19 cellular contexts compared by ENCODE assay signal in genomic region chr19:17575871-17576757, GRCh38. TPM values are rescaled to one million over a fixed set of nuclear protein-coding genes. Genes with fewer than 3 reads are reported as not detected.
DNase-seq lines count a peak whose midpoint lies in the region; ATAC-seq and TF ChIP-seq lines count a peak whose summit lies in the region.
"Had no signal": no experiment of that assay in that cellular context is flagged by ENCODE, and none has a peak within 500 bp of the region (broad histone marks: within the 10 kb centered on the region; RNA-seq: fewer than 3 reads in every experiment).

No MANE protein-coding gene starts in this region.

- peak overlapping the region; percentile 17 for H3K9ac ChIP-seq in NT2/D1 (ENCODE audit: insufficient read length, low read depth)

- 88 to 97% methylated on average over 6 to 11 of the region's 11 CpGs for WGBS in transverse colon (ENCODE audit: low coverage in 1 of 2), 2 donors
- WGBS in thyroid gland, 2 donors: 95 to 97% methylated on average over 10 to 11 of the region's 11 CpGs

- no peak for TF ChIP-seq EP300 in transverse colon (IDR thresholded peaks at IDR 0.05; ENCODE audit: low read depth)

- TF ChIP-seq POLR2A in transverse colon (IDR thresholded peaks at IDR 0.05): no peak
- no peak for TF ChIP-seq POLR2A in thyroid gland (IDR thresholded peaks at IDR 0.05)

- peaks cover 75% of the 10 kb centered on the region for H3K36me3 ChIP-seq in NT2/D1 (ENCODE audit: insufficient read depth, insufficient read length, low read length)
- H3K36me3 ChIP-seq in transverse colon: peaks cover 0 to 16% (median 8%) of the 10 kb centered on the region in 4 donors
- H3K36me3 ChIP-seq in thyroid gland: peaks cover 14 to 31% of the 10 kb centered on the region in 2 donors

- H3K27me3 ChIP-seq in NT2/D1 (ENCODE audit: insufficient read depth, insufficient read length) (no peaks in the 10 kb centered on the region), foreskin keratinocyte (no peaks in the 10 kb centered on the region), transverse colon (no peaks in the 10 kb centered on the region), thyroid gland (no peaks in the 10 kb centered on the region)
- H3K27me3 ChIP-seq: body of pancreas, gastrocnemius medialis, neutrophil, upper lobe of right lung had no signal

- H3K27ac ChIP-seq in foreskin keratinocyte (no peak overlapping the region), transverse colon (peak overlapping the region in 3 of 4 donors; percentile 19 to 48 (median 24)), thyroid gland (no peak overlapping the region)
- H3K27ac ChIP-seq: body of pancreas, epithelial cell of prostate, gastrocnemius medialis, neutrophil, upper lobe of right lung had no signal

- H3K4me1 ChIP-seq in NT2/D1 (ENCODE audit: insufficient read depth, insufficient read length) (peaks cover 29% of the 10 kb centered on the region), foreskin keratinocyte (peaks cover 4% of the 10 kb centered on the region), transverse colon (peaks cover 0 to 18% (median 10%) of the 10 kb centered on the region in 4 donors), thyroid gland (no peaks in the 10 kb centered on the region)
- H3K4me1 ChIP-seq: body of pancreas, gastrocnemius medialis had no signal

- DNase-seq in stimulated activated CD4-positive, alpha-beta T cell treated with anti-CD3 and anti-CD28 coated beads, Interleukin-15, amount 100 ng/mL, for 24 hours: peak; percentile 35
- DNase-seq in stimulated activated CD4-positive, alpha-beta T cell treated with anti-CD3 and anti-CD28 coated beads, Interleukin-2, amount 100 ng/mL, for 48 hours: no peak
- DNase-seq in NT2/D1 (ENCODE audit: low read depth, low spot score) (no peak), foreskin keratinocyte (no peak), transverse colon (peak; percentile 28), DMS53 (lab: John Stamatoyannopoulos, UW) (no peak), ecto neural progenitor cell (ENCODE audit: low spot score) (no peak), thyroid gland (no peak)
- DNase-seq: activated CD8-positive, alpha-beta memory T cell treated with anti-CD3 and anti-CD28 coated beads for 24 hours; CD8-positive, alpha-beta T cell; NCI-H146; SHP77; stimulated activated naive CD4-positive, alpha-beta T cell; T-helper 1 cell had no signal

- in situ Hi-C loops in transverse colon (cut with MboI; ENCODE audit: low pct_ligation_motif_present in 1 of 4, low pct_unique_long_range_greater_than_20kb in 1 of 4, low sequenced_read_pairs in 3 of 4): no loop called here

- H3K9me3 ChIP-seq in NT2/D1 (ENCODE audit: insufficient read depth, low read length) (no peaks in the 10 kb centered on the region), transverse colon (no peaks in the 10 kb centered on the region), thyroid gland (no peaks in the 10 kb centered on the region)
- H3K9me3 ChIP-seq: body of pancreas, gastrocnemius medialis, neutrophil, upper lobe of right lung had no signal

- H3K4me3 ChIP-seq in NT2/D1 (ENCODE audit: insufficient read length, low read depth): no peak overlapping the region
- H3K4me3 ChIP-seq in transverse colon: no peak overlapping the region
- H3K4me3 ChIP-seq in thyroid gland (replicated peaks in 1 of 3): no peak overlapping the region
- H3K4me3 ChIP-seq: body of pancreas, gastrocnemius medialis, upper lobe of right lung had no signal

- TF ChIP-seq CTCF in foreskin keratinocyte (conservative IDR thresholded peaks at IDR 0.05): no peak
- no peak for TF ChIP-seq CTCF in transverse colon (IDR thresholded peaks at IDR 0.05)
- TF ChIP-seq CTCF in thyroid gland (IDR thresholded peaks at IDR 0.05): no peak

- intact Hi-C loops in transverse colon (cut with DNase I; ENCODE audit: low total_unique reads): no loop called here
- intact Hi-C loops in thyroid gland (cut with DNase I): no loop called here

- ATAC-seq in foreskin keratinocyte: peak; percentile 3
- ATAC-seq: CD8-positive, alpha-beta T cell; gastrocnemius medialis had no signal

RNA-seq across cellular contexts. Expression of gene COLGALT1, which starts 20.7 kb away (rescaled TPM):
- total RNA-seq in foreskin keratinocyte (91.1 and 94.4 TPM in 2 replicates), transverse colon (10 to 100 TPM; 38.6 to 78.6 (median 54.7) TPM), thyroid gland (10 to 100 TPM; 19.3 to 35.9 (median 33.0) TPM)
- 72.9 and 73.1 TPM in 2 replicates for polyA plus RNA-seq in foreskin keratinocyte

Comparison
In these comparisons a context has a peak if more than half of its experiments do, and no peak if none do; other contexts are left out.
1. DNase-seq: peak in stimulated activated CD4-positive, alpha-beta T cell treated with anti-CD3 and anti-CD28 coated beads, Interleukin-15, amount 100 ng/mL, for 24 hours (single experiment) and transverse colon (single experiment); none in stimulated activated CD4-positive, alpha-beta T cell treated with anti-CD3 and anti-CD28 coated beads, Interleukin-2, amount 100 ng/mL, for 48 hours (0 of 2), NT2/D1 (single experiment), foreskin keratinocyte (0 of 2), DMS53 (single experiment), ecto neural progenitor cell (single experiment) and thyroid gland (0 of 2).
2. H3K27ac ChIP-seq: peak in transverse colon (3 of 4); none in foreskin keratinocyte (single experiment) and thyroid gland (0 of 3).